Comparison of ENCODE assay signal across 1 cellular context in genomic region chr19:591099-591958, GRCh38.
TF ChIP-seq lines count a peak whose summit lies in the region.

No MANE protein-coding gene starts in this region.

TF ChIP-seq in HepG2, 621 proteins besides CTCF, POLR2A, EP300 and RAD21 (continued from another document and continues in another):
- TF ChIP-seq BCL3 (CRISPR knock-in tag; IDR thresholded peaks at IDR 0.05) (peak; percentile 26; the same call in 1 of the 2 replicates), ZNF337 (CRISPR knock-in tag; IDR thresholded peaks at IDR 0.05; ENCODE audit: borderline replicate concordance, low read depth) (peak; percentile 45; the same call in 1 of the 2 replicates), TMF1 (CRISPR knock-in tag; IDR thresholded peaks at IDR 0.05; ENCODE audit: low read depth) (peak; percentile 71; the same call in 1 of the 2 replicates), ZNF343 (CRISPR knock-in tag; IDR thresholded peaks at IDR 0.05) (no peak), ZHX2 (IDR thresholded peaks at IDR 0.05; ENCODE audit: low read depth) (no peak), ZHX2 (CRISPR knock-in tag; IDR thresholded peaks at IDR 0.05; ENCODE audit: borderline replicate concordance) (peak; percentile 88; the same call in 1 of the 2 replicates), KLF16 (CRISPR knock-in tag; IDR thresholded peaks at IDR 0.05) (peak in 1 of 2 experiments; percentile 84; a peak in 2 of 4 replicates), THRA (CRISPR knock-in tag; IDR thresholded peaks at IDR 0.05; ENCODE audit: borderline replicate concordance) (peak; percentile 53), EZH2 (conservative IDR thresholded peaks at IDR 0.05; ENCODE audit: low read depth, low read length) (peak; percentile 84; the same call in 1 of the 2 replicates), SMARCE1 (IDR thresholded peaks at IDR 0.05; ENCODE audit: borderline replicate concordance) (no peak), ZSCAN25 (CRISPR knock-in tag; IDR thresholded peaks at IDR 0.05) (no peak), PITX1 (CRISPR knock-in tag; IDR thresholded peaks at IDR 0.05) (peak; percentile 42; the same call in 1 of the 2 replicates), ZNF432 (CRISPR knock-in tag; IDR thresholded peaks at IDR 0.05; ENCODE audit: borderline replicate concordance) (no peak), MAX (IDR thresholded peaks at IDR 0.05) (peak; percentile 47; the same call in 1 of the 2 replicates), TARDBP (CRISPR knock-in tag; IDR thresholded peaks at IDR 0.05) (no peak), MAFG (CRISPR knock-in tag; IDR thresholded peaks at IDR 0.05) (no peak), MTERF4 (CRISPR knock-in tag; IDR thresholded peaks at IDR 0.05) (peak; percentile 47; the same call in 1 of the 2 replicates), ZGPAT (CRISPR knock-in tag; IDR thresholded peaks at IDR 0.05) (peak; percentile 68; the same call in 1 of the 2 replicates), ZNF333 (CRISPR knock-in tag; IDR thresholded peaks at IDR 0.05; ENCODE audit: borderline replicate concordance) (0 out of 2 replicates have a peak, but pooled peaks have one; percentile 73), ZNF563 (CRISPR knock-in tag; IDR thresholded peaks at IDR 0.05) (peak; percentile 79; the same call in 1 of the 2 replicates), HNF1A (IDR thresholded peaks at IDR 0.05; ENCODE audit: low read depth) (no peak), HNF1A (CRISPR knock-in tag; IDR thresholded peaks at IDR 0.05; ENCODE audit: borderline replicate concordance) (0 out of 2 replicates have a peak, but pooled peaks have one; percentile 35), KMT2B (CRISPR knock-in tag; IDR thresholded peaks at IDR 0.05) (0 out of 2 replicates have a peak, but pooled peaks have one; percentile 60), DNMT1 (CRISPR knock-in tag; IDR thresholded peaks at IDR 0.05) (no peak), SIX4 (CRISPR knock-in tag; IDR thresholded peaks at IDR 0.05) (peak; percentile 56; the same call in 1 of the 2 replicates), ARNT2 (CRISPR knock-in tag; IDR thresholded peaks at IDR 0.05; ENCODE audit: low read depth) (peak; percentile 86), ZNF883 (CRISPR knock-in tag; IDR thresholded peaks at IDR 0.05; ENCODE audit: not compliant biosample characterization) (peak; percentile 73), ZNF562 (CRISPR knock-in tag; IDR thresholded peaks at IDR 0.05; ENCODE audit: borderline replicate concordance) (no peak), E2F2 (CRISPR knock-in tag; IDR thresholded peaks at IDR 0.05; ENCODE audit: borderline replicate concordance) (peak; percentile 83; the same call in 1 of the 2 replicates), ZNF891 (CRISPR knock-in tag; IDR thresholded peaks at IDR 0.05) (peak; percentile 61; the same call in 1 of the 2 replicates), MXD1 (CRISPR knock-in tag; IDR thresholded peaks at IDR 0.05) (peak; percentile 80), KLF13 (CRISPR knock-in tag; IDR thresholded peaks at IDR 0.05) (no peak), ZNF430 (CRISPR knock-in tag; IDR thresholded peaks at IDR 0.05) (peak; percentile 67; the same call in 1 of the 2 replicates), POLR2AphosphoS5 (IDR thresholded peaks at IDR 0.05; ENCODE audit: low read depth, low read length) (no peak), MXI1 (IDR thresholded peaks at IDR 0.05; ENCODE audit: borderline replicate concordance, low read depth, low read length) (peak; percentile 34; the same call in 1 of the 3 replicates), ZNF207 (IDR thresholded peaks at IDR 0.05; ENCODE audit: borderline replicate concordance) (no peak), BORCS8-MEF2B (CRISPR knock-in tag; IDR thresholded peaks at IDR 0.05) (0 out of 2 replicates have a peak, but pooled peaks have one; percentile 50), SSRP1 (CRISPR knock-in tag; IDR thresholded peaks at IDR 0.05) (no peak), NFKBIZ (CRISPR knock-in tag; IDR thresholded peaks at IDR 0.05) (0 out of 2 replicates have a peak, but pooled peaks have one; percentile 60), ELF3 (CRISPR knock-in tag; IDR thresholded peaks at IDR 0.05) (peak; percentile 43; the same call in 1 of the 2 replicates), ZNF24 (IDR thresholded peaks at IDR 0.05) (no peak)
